ENCODE assay signal across 1 cellular context in genomic region chr10:74419491-74420466, GRCh38.
A peak's percentile ranks its signal among the peaks of the same experiment; 100 is the strongest.
TF ChIP-seq lines count a peak whose summit lies in the region.

No MANE protein-coding gene starts in this region.

TF ChIP-seq in HEK293, 187 proteins besides CTCF, POLR2A, EP300 and RAD21 (continued from another document):
- TF ChIP-seq ZBTB21 (tag by site-specific recombination; IDR thresholded peaks at IDR 0.05) (0 out of 2 replicates have a peak, but pooled peaks have one; percentile 28), ZNF169 (tag by site-specific recombination; IDR thresholded peaks at IDR 0.05) (no peak), ZNF776 (tag by site-specific recombination; IDR thresholded peaks at IDR 0.05; ENCODE audit: borderline replicate concordance) (no peak), ZNF521 (tag by site-specific recombination; IDR thresholded peaks at IDR 0.05) (no peak), ZNF221 (tag by site-specific recombination; IDR thresholded peaks at IDR 0.05; ENCODE audit: borderline replicate concordance) (no peak), ZNF133 (tag by site-specific recombination; IDR thresholded peaks at IDR 0.05) (no peak), ZNF658 (tag by site-specific recombination; IDR thresholded peaks at IDR 0.05) (no peak), YY1 (tag by site-specific recombination; IDR thresholded peaks at IDR 0.05) (no peak)
